Comparison of ENCODE assay signal across 17 cellular contexts in the genomic region with DNA sequence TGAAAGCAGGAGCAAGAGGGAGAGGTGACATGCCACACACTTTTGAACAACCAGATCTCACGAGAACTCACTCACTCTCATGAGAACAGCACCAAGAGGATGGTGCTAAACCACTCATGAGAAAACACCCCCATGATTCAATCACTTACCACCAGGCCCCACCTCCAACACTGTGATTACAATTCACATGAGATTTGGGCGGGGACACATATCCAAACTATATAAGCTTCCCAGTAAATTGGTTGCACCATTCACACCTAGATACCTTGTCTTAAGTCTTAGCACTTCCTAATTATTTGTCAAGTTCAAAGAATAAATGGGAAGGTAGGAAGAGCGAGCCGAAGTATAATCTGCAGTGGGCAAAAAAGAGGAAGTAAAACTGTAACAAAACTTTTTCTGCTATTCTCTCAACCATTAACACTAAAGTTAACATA. TPM values are rescaled to one million over a fixed set of nuclear protein-coding genes. Genes with fewer than 3 reads are reported as not detected.
A peak's percentile ranks its signal among the peaks of the same experiment; 100 is the strongest.
DNase-seq lines count a peak whose midpoint lies in the region; ATAC-seq and TF ChIP-seq lines count a peak whose summit lies in the region.
"Had no signal": no experiment of that assay in that cellular context is flagged by ENCODE, and none has a peak within 500 bp of the region (broad histone marks: within the 10 kb centered on the region; RNA-seq: fewer than 3 reads in every experiment).

No MANE protein-coding gene starts in this region.

- H3K4me3 Mint-ChIP-seq in activated T-helper 17 cell treated with anti-CD3 and anti-CD28 coated beads, Interleukin-2, amount 50 U/mL, for 72 hours: no peak overlapping the region
- H3K4me3 Mint-ChIP-seq in CD8-positive, alpha-beta T cell: no peak overlapping the region
- H3K4me3 Mint-ChIP-seq: activated T-cell treated with anti-CD3 and anti-CD28 coated beads, Interleukin-2, amount 50 U/mL, for 72 hours; brain; stimulated activated naive CD8-positive, alpha-beta T cell treated with anti-CD3 and anti-CD28 coated beads, Interleukin-15, Interleukin-2, amounts not matched to agents 100 ng/mL and 50 ng/mL, for 24 hours had no signal

- no peak overlapping the region for H3K27ac Mint-ChIP-seq in activated T-helper 17 cell treated with anti-CD3 and anti-CD28 coated beads, Interleukin-2, amount 50 U/mL, for 72 hours
- no peak overlapping the region for H3K27ac Mint-ChIP-seq in CD8-positive, alpha-beta T cell
- H3K27ac Mint-ChIP-seq: activated T-cell treated with anti-CD3 and anti-CD28 coated beads, Interleukin-2, amount 50 U/mL, for 72 hours; brain; stimulated activated naive CD8-positive, alpha-beta T cell treated with anti-CD3 and anti-CD28 coated beads, Interleukin-15, Interleukin-2, amounts not matched to agents 100 ng/mL and 50 ng/mL, for 24 hours had no signal

- no peaks in the 10 kb centered on the region for H3K27me3 ChIP-seq in CD8-positive, alpha-beta T cell (ENCODE audit: insufficient read depth, low read length)
- H3K27me3 ChIP-seq: neutrophil had no signal

- H3K9me3 ChIP-seq in CD8-positive, alpha-beta T cell (ENCODE audit: low read length): no peaks in the 10 kb centered on the region
- H3K9me3 ChIP-seq: A549, left ventricle myocardium inferior, neutrophil had no signal

- peak; percentile 8 for DNase-seq in GM12865 (ENCODE audit: low read depth)
- DNase-seq in NCI-H524 treated with DMSO at 0.1 percent for 48 hours (lab: John Stamatoyannopoulos, UW): no peak
- no peak for DNase-seq in cortex of kidney (lab: John Stamatoyannopoulos, UW)
- DNase-seq in CD8-positive, alpha-beta T cell: no peak
- DNase-seq: activated T-cell treated with anti-CD3 and anti-CD28 coated beads, Interleukin-2, amount 50 U/mL, for 72 hours; left ventricle myocardium inferior; NCI-H446; SHP77; WERI-Rb-1 had no signal

- no peak overlapping the region for H3K4me3 ChIP-seq in GM12865 (ENCODE audit: low read depth, low read length)
- no peak overlapping the region for H3K4me3 ChIP-seq in CD8-positive, alpha-beta T cell (ENCODE audit: low read depth, low read length)
- H3K4me3 ChIP-seq: A549, left ventricle myocardium inferior had no signal

- CTCF ChIA-PET in CD8-positive, alpha-beta T cell (lab: Charles Lee): no interaction called here

- no peak overlapping the region for H3K27ac ChIP-seq in CD8-positive, alpha-beta T cell (ENCODE audit: low read depth, low read length)
- H3K27ac ChIP-seq: A549, left ventricle myocardium inferior, neutrophil, WERI-Rb-1 had no signal

- intact Hi-C loops in CD8-positive, alpha-beta T cell (cut with DNase I, micrococcal nuclease): no loop called here

- ATAC-seq in GM19438 (IDR thresholded peaks at IDR 0.05; ENCODE audit: low read depth, unreplicated experiment): peak; percentile 62
- peak; percentile 61 for ATAC-seq in HG02870 (IDR thresholded peaks at IDR 0.05; ENCODE audit: unreplicated experiment)
- peak; percentile 68 for ATAC-seq in HG03520 (IDR thresholded peaks at IDR 0.05; ENCODE audit: unreplicated experiment)
- no peak for ATAC-seq in activated T-helper 17 cell treated with anti-CD3 and anti-CD28 coated beads, Interleukin-2, amount 50 U/mL, for 72 hours (replicated peaks)
- no peak for ATAC-seq in CD8-positive, alpha-beta T cell
- ATAC-seq: A549; activated T-cell treated with anti-CD3 and anti-CD28 coated beads, Interleukin-2, amount 50 U/mL, for 72 hours had no signal

- no peaks in the 10 kb centered on the region for H3K4me1 ChIP-seq in CD8-positive, alpha-beta T cell (ENCODE audit: insufficient read depth, low read length)
- H3K4me1 ChIP-seq: A549, left ventricle myocardium inferior had no signal

- no peaks in the 10 kb centered on the region for H3K4me1 Mint-ChIP-seq in activated T-helper 17 cell treated with anti-CD3 and anti-CD28 coated beads, Interleukin-2, amount 50 U/mL, for 72 hours
- no peaks in the 10 kb centered on the region for H3K4me1 Mint-ChIP-seq in CD8-positive, alpha-beta T cell (ENCODE audit: low read depth)
- H3K4me1 Mint-ChIP-seq: brain had no signal

- H3K27me3 Mint-ChIP-seq in activated T-helper 17 cell treated with anti-CD3 and anti-CD28 coated beads, Interleukin-2, amount 50 U/mL, for 72 hours: no peaks in the 10 kb centered on the region
- no peaks in the 10 kb centered on the region for H3K27me3 Mint-ChIP-seq in CD8-positive, alpha-beta T cell (ENCODE audit: low read depth)
- H3K27me3 Mint-ChIP-seq: brain; stimulated activated naive CD8-positive, alpha-beta T cell treated with anti-CD3 and anti-CD28 coated beads, Interleukin-15, Interleukin-2, amounts not matched to agents 100 ng/mL and 50 ng/mL, for 24 hours had no signal

- POLR2A ChIA-PET in CD8-positive, alpha-beta T cell (lab: Charles Lee): no interaction called here

- peaks cover 7% of the 10 kb centered on the region for H3K9me3 Mint-ChIP-seq in activated T-helper 17 cell treated with anti-CD3 and anti-CD28 coated beads, Interleukin-2, amount 50 U/mL, for 72 hours
- H3K9me3 Mint-ChIP-seq in CD8-positive, alpha-beta T cell: peaks cover 3% of the 10 kb centered on the region
- H3K9me3 Mint-ChIP-seq: brain had no signal

- no peaks in the 10 kb centered on the region for H3K36me3 Mint-ChIP-seq in activated T-helper 17 cell treated with anti-CD3 and anti-CD28 coated beads, Interleukin-2, amount 50 U/mL, for 72 hours (ENCODE audit: low read depth)
- H3K36me3 Mint-ChIP-seq in CD8-positive, alpha-beta T cell: no peaks in the 10 kb centered on the region
- H3K36me3 Mint-ChIP-seq: brain had no signal

- H3K36me3 ChIP-seq in CD8-positive, alpha-beta T cell (ENCODE audit: insufficient read depth, low read length): no peaks in the 10 kb centered on the region
- H3K36me3 ChIP-seq: left ventricle myocardium inferior, neutrophil, WERI-Rb-1 had no signal

- no peak for TF ChIP-seq CTCF in GM12865 (IDR thresholded peaks at IDR 0.05; ENCODE audit: insufficient read depth, low read depth, low read length, missing control alignments)
- no peak for TF ChIP-seq CTCF in CD8-positive, alpha-beta T cell (IDR thresholded peaks at IDR 0.05)

RNA-seq across cellular contexts. Expression of gene AMY1C, which starts 34.3 kb away (rescaled TPM):
- not detected for total RNA-seq in activated T-helper 17 cell treated with anti-CD3 and anti-CD28 coated beads, Interleukin-2, amount 50 U/mL, for 72 hours
- total RNA-seq in CD8-positive, alpha-beta T cell: not detected
- total RNA-seq: activated T-cell treated with anti-CD3 and anti-CD28 coated beads, Interleukin-2, amount 50 U/mL, for 72 hours; left ventricle myocardium inferior had no signal

Comparison
In these comparisons a context has a peak if more than half of its experiments do, and no peak if none do; other contexts are left out.
1. ATAC-seq: peak in GM19438 (single experiment), HG02870 (single experiment) and HG03520 (single experiment); none in activated T-helper 17 cell treated with anti-CD3 and anti-CD28 coated beads, Interleukin-2, amount 50 U/mL, for 72 hours (single experiment) and CD8-positive, alpha-beta T cell (single experiment).